19 cellular contexts compared by ENCODE assay signal in genomic region chr18:58674863-58675472, GRCh38. TPM values are rescaled to one million over a fixed set of nuclear protein-coding genes. Genes with fewer than 3 reads are reported as not detected.
DNase-seq lines count a peak whose midpoint lies in the region; ATAC-seq and TF ChIP-seq lines count a peak whose summit lies in the region.
"Had no signal": no experiment of that assay in that cellular context is flagged by ENCODE, and none has a peak within 500 bp of the region (broad histone marks: within the 10 kb centered on the region; RNA-seq: fewer than 3 reads in every experiment).

No MANE protein-coding gene starts in this region.

- H3K4me1 Mint-ChIP-seq in activated CD4-positive, alpha-beta T cell treated with anti-CD3 and anti-CD28 coated beads for 36 hours: peaks cover 65% of the 10 kb centered on the region
- H3K4me1 Mint-ChIP-seq in activated naive CD8-positive, alpha-beta T cell (ENCODE audit: low read depth): peaks cover 80% of the 10 kb centered on the region
- peaks cover 58 to 79% (median 60%) of the 10 kb centered on the region in 3 donors for H3K4me1 Mint-ChIP-seq in naive B cell

- CTCF ChIA-PET in activated CD4-positive, alpha-beta T cell treated with anti-CD3 and anti-CD28 coated beads for 36 hours (lab: Charles Lee): interaction anchor here (0.6 to 1.1 kb wide), 3 partner anchors 10 to 89 kb away, joined by 3 read pairs; no protein-coding TSS in a partner anchor

- no peaks in the 10 kb centered on the region for H3K9me3 Mint-ChIP-seq in activated CD4-positive, alpha-beta T cell treated with anti-CD3 and anti-CD28 coated beads for 36 hours (ENCODE audit: low read depth)
- no peaks in the 10 kb centered on the region for H3K9me3 Mint-ChIP-seq in activated naive CD8-positive, alpha-beta T cell (ENCODE audit: low read depth)
- H3K9me3 Mint-ChIP-seq in naive B cell: no peaks in the 10 kb centered on the region

- H3K27me3 Mint-ChIP-seq in activated CD4-positive, alpha-beta T cell treated with anti-CD3 and anti-CD28 coated beads for 36 hours: no peaks in the 10 kb centered on the region
- no peaks in the 10 kb centered on the region for H3K27me3 Mint-ChIP-seq in activated naive CD8-positive, alpha-beta T cell
- no peaks in the 10 kb centered on the region for H3K27me3 Mint-ChIP-seq in naive B cell

- H3K36me3 Mint-ChIP-seq in activated CD4-positive, alpha-beta T cell treated with anti-CD3 and anti-CD28 coated beads for 36 hours (ENCODE audit: low read depth): peaks cover 25% of the 10 kb centered on the region
- H3K36me3 Mint-ChIP-seq in activated naive CD8-positive, alpha-beta T cell: peaks cover 5% of the 10 kb centered on the region
- H3K36me3 Mint-ChIP-seq in naive B cell: peaks cover 6 to 8% of the 10 kb centered on the region in 2 donors

- POLR2A ChIA-PET in activated CD4-positive, alpha-beta T cell treated with anti-CD3 and anti-CD28 coated beads for 36 hours (lab: Charles Lee): no interaction called here

- peak overlapping the region; percentile 98 for H3K4me3 Mint-ChIP-seq in activated CD4-positive, alpha-beta T cell treated with anti-CD3 and anti-CD28 coated beads for 36 hours
- peak overlapping the region; percentile 67 for H3K4me3 Mint-ChIP-seq in activated naive CD8-positive, alpha-beta T cell
- H3K4me3 Mint-ChIP-seq in naive B cell: peak overlapping the region in 5 of 8 donors; percentile 4 to 94 (median 44)
- H3K4me3 Mint-ChIP-seq: activated CD8-positive, alpha-beta T cell treated with anti-CD3 and anti-CD28 coated beads, Interleukin-2, amount 10 ng/mL, durations not matched to agents 7 days and 5 days had no signal

- peak overlapping the region; percentile 11 for H3K27ac Mint-ChIP-seq in activated CD4-positive, alpha-beta T cell treated with anti-CD3 and anti-CD28 coated beads for 36 hours
- H3K27ac Mint-ChIP-seq in activated naive CD8-positive, alpha-beta T cell: peak overlapping the region; percentile 74
- peak overlapping the region in 3 of 6 donors; percentile 17 to 67 (median 53) for H3K27ac Mint-ChIP-seq in naive B cell
- H3K27ac Mint-ChIP-seq: activated CD8-positive, alpha-beta T cell treated with anti-CD3 and anti-CD28 coated beads, Interleukin-2, amount 10 ng/mL, durations not matched to agents 7 days and 5 days had no signal

- TF ChIP-seq CTCF in GM12865 (IDR thresholded peaks at IDR 0.05; ENCODE audit: insufficient read depth, low read depth, low read length, missing control alignments): no peak

- no peak for ATAC-seq in activated CD4-positive, alpha-beta T cell treated with anti-CD3 and anti-CD28 coated beads for 36 hours
- no peak for ATAC-seq in naive B cell (ENCODE audit: low read depth in 2 of 2)
- ATAC-seq in HG03108 (IDR thresholded peaks at IDR 0.05; ENCODE audit: unreplicated experiment): no peak
- ATAC-seq: activated CD8-positive, alpha-beta T cell treated with anti-CD3 and anti-CD28 coated beads, Interleukin-2, amount 10 ng/mL, durations not matched to agents 7 days and 5 days had no signal

- H3K4me3 ChIP-seq in GM12865 (ENCODE audit: low read depth, low read length): peak overlapping the region; percentile 90; the same call in 1 of the 2 replicates
- H3K4me3 ChIP-seq: lung, spleen, suprapubic skin had no signal

- no peak for DNase-seq in activated CD4-positive, alpha-beta T cell treated with anti-CD3 and anti-CD28 coated beads for 36 hours
- no peak for DNase-seq in activated CD4-positive, alpha-beta T cell treated with anti-CD3 and anti-CD28 coated beads, Interleukin-2, amount 50 U/mL, for 48 hours
- DNase-seq in GM12865 (ENCODE audit: low read depth) (no peak), naive B cell (no peak), hypothalamus (lab: John Stamatoyannopoulos, UW) (no peak), NCI-H510A treated with DMSO at 0.1 percent for 48 hours (lab: John Stamatoyannopoulos, UW) (no peak)
- DNase-seq: 8988T; activated CD8-positive, alpha-beta T cell treated with anti-CD3 and anti-CD28 coated beads, Interleukin-2, amount 10 ng/mL, durations not matched to agents 7 days and 5 days; amniotic stem cell; dermis blood vessel endothelial cell; NCI-H146; NCI-H748 treated with DMSO at 0.1 percent for 48 hours; occipital lobe; spleen; T-helper 9 cell had no signal

- intact Hi-C loops in activated CD4-positive, alpha-beta T cell treated with anti-CD3 and anti-CD28 coated beads for 36 hours (cut with DNase I, micrococcal nuclease): loop anchor here (5.0 to 10.0 kb wide), 3 partner anchors 87 to 1230 kb away; no protein-coding TSS in a partner anchor

RNA-seq across cellular contexts. Expression of gene MALT1, which starts 3.7 kb away (rescaled TPM):
- total RNA-seq in activated CD4-positive, alpha-beta T cell treated with anti-CD3 and anti-CD28 coated beads for 36 hours: 10 to 100 TPM; 39.3 to 40.5 TPM
- 10 to 100 TPM; 57.8 to 85.2 (median 63.0) TPM for polyA plus RNA-seq in naive B cell (ENCODE audit: low read depth in 6 of 6)

RNA-seq across cellular contexts. Expression of gene ALPK2, which starts 46.1 kb away (rescaled TPM):
- total RNA-seq in activated CD4-positive, alpha-beta T cell treated with anti-CD3 and anti-CD28 coated beads for 36 hours: 1 to 10 TPM; 1.3 to 1.6 TPM
- under 1 TPM in 3 of 6 donors, not detected in 3; 0.13 to 0.33 (median 0.18) TPM for polyA plus RNA-seq in naive B cell (ENCODE audit: low read depth in 6 of 6)
- total RNA-seq: activated CD8-positive, alpha-beta T cell treated with anti-CD3 and anti-CD28 coated beads, Interleukin-2, amount 10 ng/mL, durations not matched to agents 7 days and 5 days had no signal

Comparison
In these comparisons a context has a peak if more than half of its experiments do, and no peak if none do; other contexts are left out.
1. H3K4me3 Mint-ChIP-seq: peak in every context shown above with its lines; median percentile 98 in activated CD4-positive, alpha-beta T cell treated with anti-CD3 and anti-CD28 coated beads for 36 hours; 67 in activated naive CD8-positive, alpha-beta T cell; 44 in naive B cell.